In genomic region chr18:24543408-24544140, GRCh38 we compare ENCODE assay signal across 15 cellular contexts.
DNase-seq lines count a peak whose midpoint lies in the region; ATAC-seq and TF ChIP-seq lines count a peak whose summit lies in the region.
"Had no signal": no experiment of that assay in that cellular context is flagged by ENCODE, and none has a peak within 500 bp of the region (broad histone marks: within the 10 kb centered on the region; RNA-seq: fewer than 3 reads in every experiment).

No MANE protein-coding gene starts in this region.

- dilution Hi-C loops in mammary epithelial cell (cut with HindIII; ENCODE audit: low sequenced_read_pairs) = no loop called here

- TF ChIP-seq CTCF in H9 (conservative IDR thresholded peaks at IDR 0.05) (no peak), NB4 (IDR thresholded peaks at IDR 0.05; ENCODE audit: low read depth, low read length) (peak; percentile 0), mammary epithelial cell (conservative IDR thresholded peaks at IDR 0.05 in 1 of 2, IDR thresholded peaks at IDR 0.05 in 1 of 2; ENCODE audit: extremely low read depth in 1 of 2, insufficient read depth in 1 of 2, low read depth in 1 of 2, low read length in 2 of 2) (no peak)

- no peak overlapping the region for H3T11ph ChIP-seq in H9 (ENCODE audit: low read length)

- peak; percentile 81 for ATAC-seq in left lobe of liver

- H3K9ac ChIP-seq in H9 (ENCODE audit: extremely low read depth, insufficient read length, low read length) (no peak overlapping the region), mammary epithelial cell (ENCODE audit: insufficient read depth, low read length) (no peak overlapping the region)
- H3K9ac ChIP-seq: SK-N-SH had no signal

- H3K56ac ChIP-seq in H9 (ENCODE audit: insufficient read length, low read depth, low read length) = no peak overlapping the region

- H3K36me3 Mint-ChIP-seq in H9 (ENCODE audit: insufficient read depth in 1 of 3, low read depth in 3 of 3) = no peaks in the 10 kb centered on the region
- H3K36me3 Mint-ChIP-seq in activated CD4-positive, alpha-beta memory T cell treated with anti-CD3 and anti-CD28 coated beads for 36 hours = no peaks in the 10 kb centered on the region
- H3K36me3 Mint-ChIP-seq: IgD-negative memory B cell had no signal

- H3K79me2 ChIP-seq in H9 (ENCODE audit: insufficient read depth, low read length) (no peaks in the 10 kb centered on the region; the same call in 1 of the 2 replicates), mammary epithelial cell (ENCODE audit: insufficient read depth, low read length) (no peaks in the 10 kb centered on the region)

- H2BK12ac ChIP-seq in H9 (ENCODE audit: insufficient read length, low read depth, low read length) = peak overlapping the region; percentile 25

- no peaks in the 10 kb centered on the region for H3K79me1 ChIP-seq in H9 (ENCODE audit: insufficient read depth, low read depth, low read length, poor library complexity, severe bottlenecking)

- peaks cover 3% of the 10 kb centered on the region; the same call in 1 of the 2 replicates for H3K27me3 Mint-ChIP-seq in H9 (ENCODE audit: low read depth)
- peaks cover 4% of the 10 kb centered on the region for H3K27me3 Mint-ChIP-seq in activated CD4-positive, alpha-beta memory T cell treated with anti-CD3 and anti-CD28 coated beads for 36 hours
- H3K27me3 Mint-ChIP-seq: B cell had no signal

- TF ChIP-seq POLR2A in NB4 (IDR thresholded peaks at IDR 0.05; ENCODE audit: extremely low read depth, insufficient read length) = no peak

- H3K27ac ChIP-seq in H9 (ENCODE audit: insufficient read length, low read depth, low read length) = no peak overlapping the region
- H3K27ac ChIP-seq in angular gyrus (ENCODE audit: low read depth, low read length) = peak overlapping the region; percentile 29
- no peak overlapping the region for H3K27ac ChIP-seq in mammary epithelial cell (ENCODE audit: insufficient read depth, low read depth, low read length)
- H3K27ac ChIP-seq: PC-9 had no signal

- WGBS in H9 (ENCODE audit: extremely low coverage, insufficient read length, low lambda C conversion rate) = no CpG with 5 or more reads among the region's 5 CpGs
- 45% methylated on average over 4 of the region's 5 CpGs for WGBS in mammary epithelial cell (ENCODE audit: low coverage, missing lambda C conversion rate)

- H4K20me1 ChIP-seq in H9 (ENCODE audit: control insufficient read depth, insufficient read depth, insufficient read length) (no peaks in the 10 kb centered on the region), mammary epithelial cell (ENCODE audit: insufficient read depth, low read length) (no peaks in the 10 kb centered on the region)

- H4K91ac ChIP-seq in H9 (ENCODE audit: insufficient read length, low read depth, low read length) = no peak overlapping the region

- no peak overlapping the region for H2BK20ac ChIP-seq in H9 (ENCODE audit: low read depth, low read length, poor library complexity, severe bottlenecking)

- H2BK15ac ChIP-seq in H9 (ENCODE audit: low read depth, low read length) = no peak overlapping the region

- H3K4me3 ChIP-seq in NB4 (ENCODE audit: low read depth, low read length) (no peak overlapping the region), mammary epithelial cell (replicated peaks in 1 of 3; ENCODE audit: insufficient read depth in 1 of 3, low read depth in 2 of 3, low read length in 3 of 3) (no peak overlapping the region)
- H3K4me3 ChIP-seq: HAP-1, PC-9 had no signal

- H2AFZ ChIP-seq in H9 (ENCODE audit: low read length) = no peak overlapping the region
- no peak overlapping the region for H2AFZ ChIP-seq in mammary epithelial cell (ENCODE audit: low read depth, low read length)
- H2AFZ ChIP-seq: PC-9 had no signal

- H3K9me3 Mint-ChIP-seq in H9 = no peaks in the 10 kb centered on the region
- no peaks in the 10 kb centered on the region for H3K9me3 Mint-ChIP-seq in activated CD4-positive, alpha-beta memory T cell treated with anti-CD3 and anti-CD28 coated beads for 36 hours
- H3K9me3 Mint-ChIP-seq: CD4-positive, alpha-beta T cell; IgD-negative memory B cell had no signal

- H4K5ac ChIP-seq in H9 (ENCODE audit: insufficient read length, low read depth, low read length) = no peak overlapping the region

- H2BK5ac ChIP-seq in H9 (ENCODE audit: insufficient read length, low read length) = no peak overlapping the region

- peaks cover 7 to 10% of the 10 kb centered on the region in 2 experiments for H3K4me1 Mint-ChIP-seq in H9
- H3K4me1 Mint-ChIP-seq in activated CD4-positive, alpha-beta memory T cell treated with anti-CD3 and anti-CD28 coated beads for 36 hours (ENCODE audit: low read depth) = no peaks in the 10 kb centered on the region
- H3K4me1 Mint-ChIP-seq: B cell, IgD-negative memory B cell had no signal

- DNase-seq in H9 (no peak), NB4 (ENCODE audit: low read depth) (no peak), left lobe of liver (ENCODE audit: low spot score) (no peak), NCI-H146 (lab: John Stamatoyannopoulos, UW) (no peak), mammary epithelial cell (no peak)
- DNase-seq in activated CD4-positive, alpha-beta memory T cell treated with anti-CD3 and anti-CD28 coated beads for 36 hours = no peak
- DNase-seq: CD4-positive, alpha-beta T cell; NCI-H510A; PC-9; T-helper 1 cell had no signal

- no TSS peak for BruUV-seq in mammary epithelial cell (replicated peaks; lab: Mats Ljungman, UMichigan)

- no peak overlapping the region for H3K27ac Mint-ChIP-seq in H9
- H3K27ac Mint-ChIP-seq in activated CD4-positive, alpha-beta memory T cell treated with anti-CD3 and anti-CD28 coated beads for 36 hours = no peak overlapping the region
- H3K27ac Mint-ChIP-seq: B cell; CD4-positive, alpha-beta T cell; IgD-negative memory B cell had no signal

- CTCF ChIA-PET in mammary epithelial cell (lab: Charles Lee; ENCODE audit: low non-redundant PET) = interaction anchor here (0.6 to 1.0 kb wide), 7 partner anchors 58 to 1418 kb away, joined by 3 to 15 read pairs (median 7); no protein-coding TSS in a partner anchor
- CTCF ChIA-PET in activated CD4-positive, alpha-beta memory T cell treated with anti-CD3 and anti-CD28 coated beads for 36 hours (lab: Charles Lee) = interaction anchor here (0.6 to 1.9 kb wide), 4 partner anchors 10 to 183 kb away, joined by 3 to 5 read pairs (median 4); no protein-coding TSS in a partner anchor

- H3K4ac ChIP-seq in H9 (ENCODE audit: low read depth, low read length) = no peak overlapping the region

- H4K8ac ChIP-seq in H9 (replicated peaks; ENCODE audit: insufficient read length, low read depth, low read length) = no peak overlapping the region

- H3K4me2 ChIP-seq in H9 (ENCODE audit: insufficient read depth, insufficient read length, low read length) (no peak overlapping the region), mammary epithelial cell (ENCODE audit: insufficient read depth, low read depth, low read length) (no peak overlapping the region)
- H3K4me2 ChIP-seq: PC-9, SK-N-SH had no signal

- H3K14ac ChIP-seq in H9 (ENCODE audit: insufficient read depth, low read length) = no peak overlapping the region

- no peaks in the 10 kb centered on the region for H3K27me3 ChIP-seq in H9 (ENCODE audit: insufficient read depth, low read length)
- H3K27me3 ChIP-seq in mammary epithelial cell (ENCODE audit: insufficient read depth, low read length) = no peaks in the 10 kb centered on the region

- no peak overlapping the region for H3K18ac ChIP-seq in H9 (ENCODE audit: insufficient read length, low read depth, low read length)

- no peak overlapping the region for H3K4me3 Mint-ChIP-seq in H9
- H3K4me3 Mint-ChIP-seq in activated CD4-positive, alpha-beta memory T cell treated with anti-CD3 and anti-CD28 coated beads for 36 hours = no peak overlapping the region
- H3K4me3 Mint-ChIP-seq: B cell; CD4-positive, alpha-beta T cell; IgD-negative memory B cell had no signal

- no peak overlapping the region for H3K23ac ChIP-seq in H9 (ENCODE audit: insufficient read length, low read depth, low read length)

- H3K23me2 ChIP-seq in H9 (ENCODE audit: insufficient read length, low read depth, low read length, poor library complexity, severe bottlenecking) = no peaks in the 10 kb centered on the region

- in situ Hi-C loops in mammary epithelial cell (cut with MboI; ENCODE audit: low sequenced_read_pairs in 2 of 2) = loop anchor here (5.0 to 25.0 kb wide), 3 partner anchors 189 to 1344 kb away; no protein-coding TSS in a partner anchor

- H3K4me1 ChIP-seq in H9 (ENCODE audit: insufficient read depth, low read length) (peaks cover 3% of the 10 kb centered on the region; the same call in 1 of the 2 replicates), mammary epithelial cell (ENCODE audit: insufficient read depth, low read length) (peaks cover 4% of the 10 kb centered on the region)

- H2AK5ac ChIP-seq in H9 (ENCODE audit: insufficient read length, low read length) = no peak overlapping the region

- no peaks in the 10 kb centered on the region for H3K9me3 ChIP-seq in H9 (ENCODE audit: control insufficient read depth, low read depth, low read length)
- H3K9me3 ChIP-seq in mammary epithelial cell (replicated peaks; ENCODE audit: insufficient read depth, low read length) = no peaks in the 10 kb centered on the region
- H3K9me3 ChIP-seq: HAP-1, SK-N-SH had no signal

- no peaks in the 10 kb centered on the region for H3K36me3 ChIP-seq in mammary epithelial cell (ENCODE audit: insufficient read depth, low read length)
- H3K36me3 ChIP-seq: HAP-1 had no signal

- intact Hi-C loops in mammary epithelial cell (cut with micrococcal nuclease) = loop anchor here (1.0 to 10.0 kb wide), 7 partner anchors 56 to 1289 kb away; no protein-coding TSS in a partner anchor
- intact Hi-C loops in activated CD4-positive, alpha-beta memory T cell treated with anti-CD3 and anti-CD28 coated beads for 36 hours (cut with micrococcal nuclease) = loop anchor here (2.0 kb wide), 1 partner anchor 183 kb away; no protein-coding TSS in a partner anchor

- POLR2A ChIA-PET in activated CD4-positive, alpha-beta memory T cell treated with anti-CD3 and anti-CD28 coated beads for 36 hours (lab: Charles Lee) = no interaction called here

- H2BK120ac ChIP-seq in H9 (ENCODE audit: low read depth, low read length, poor library complexity, severe bottlenecking) = no peak overlapping the region
